Comparison of ENCODE assay signal across 8 cellular contexts in the genomic region with DNA sequence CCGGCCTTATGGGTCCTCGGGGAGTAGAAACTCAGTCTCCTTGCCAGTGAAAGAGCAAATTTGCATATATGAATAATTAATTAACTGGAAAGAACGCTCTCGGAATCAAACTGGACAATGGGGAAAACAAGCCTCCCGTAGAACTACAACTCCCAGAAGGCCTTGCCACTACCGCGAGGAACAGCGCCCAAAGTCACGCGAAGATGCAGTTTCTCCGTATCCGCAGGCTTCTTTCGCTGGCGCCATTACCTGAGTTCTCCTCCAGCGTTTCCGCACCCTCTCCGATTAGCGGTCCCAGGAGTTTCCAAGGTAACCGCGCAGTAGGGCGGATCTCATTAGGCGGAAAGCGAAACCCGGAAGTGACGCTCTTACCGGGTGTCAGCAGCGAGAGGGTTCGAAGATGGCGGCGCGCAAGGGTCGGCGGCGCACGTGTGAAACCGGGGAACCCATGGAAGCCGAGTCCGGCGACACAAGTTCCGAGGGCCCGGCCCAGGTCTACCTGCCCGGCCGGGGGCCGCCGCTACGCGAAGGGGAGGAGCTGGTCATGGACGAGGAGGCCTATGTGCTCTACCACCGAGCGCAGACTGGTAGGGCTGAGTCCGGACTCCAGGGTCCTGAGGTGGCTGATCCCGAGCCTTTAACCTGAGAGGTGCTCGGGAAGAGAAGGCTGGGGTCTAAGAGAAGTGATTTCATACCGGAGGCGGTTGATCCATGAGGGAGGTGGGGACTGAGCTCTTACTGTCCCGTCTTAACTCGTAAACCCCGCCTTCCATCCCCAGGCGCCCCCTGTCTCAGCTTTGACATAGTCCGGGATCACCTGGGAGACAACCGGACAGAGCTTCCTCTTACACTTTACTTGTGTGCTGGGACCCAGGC. TPM values are rescaled to one million over a fixed set of nuclear protein-coding genes. Genes with fewer than 3 reads are reported as not detected.
DNase-seq lines count a peak whose midpoint lies in the region; ATAC-seq, FAIRE-seq and TF ChIP-seq lines count a peak whose summit lies in the region.

A gene (plus strand): TSS at position 378 of the 876 bp plus-strand sequence. CDS start 23 bp downstream, at position 401.

- H3K4me3 ChIP-seq in AG09309 (ENCODE audit: control insufficient read depth, low read depth, low read length) = peak within 1 kb of the TSS; percentile 97
- H3K4me3 ChIP-seq in keratinocyte (ENCODE audit: control insufficient read depth in 2 of 3, extremely low read depth in 1 of 3, insufficient read depth in 2 of 3, low read depth in 1 of 3, low read length in 3 of 3) = peak within 1 kb of the TSS; percentile 72 to 92 (median 91)

- peaks cover 25% of the 10 kb centered on the region for H3K27me3 ChIP-seq in keratinocyte (ENCODE audit: control insufficient read depth, extremely low read depth, insufficient read depth, low read length)

- DNase-seq in AG09309 (ENCODE audit: low read depth) = peak; percentile 75
- peak; percentile 94 for DNase-seq in NCI-H460 (ENCODE audit: extremely low read depth, low read depth)
- peak; percentile 87 for DNase-seq in activated CD4-positive, CD25-positive, alpha-beta regulatory T cell treated with anti-CD3 and anti-CD28 coated beads, Interleukin-2, amount 50 U/mL, for 72 hours
- DNase-seq in cerebellar nuclear complex (lab: John Stamatoyannopoulos, UW) = peak; percentile 85 to 86
- DNase-seq in keratinocyte (ENCODE audit: low read depth, low spot score) = peak; percentile 81
- peak; percentile 79 to 84 for DNase-seq in stimulated activated CD4-positive, alpha-beta T cell treated with anti-CD3 and anti-CD28 coated beads, Interleukin-15, amount 100 ng/mL, for 1 hour (ENCODE audit: low read depth in 1 of 2, low spot score in 1 of 2)

- H4K20me1 ChIP-seq in keratinocyte (ENCODE audit: control insufficient read depth, extremely low read depth, insufficient read depth, low read length) = no peaks in the 10 kb centered on the region

- TF ChIP-seq CTCF in AG09309 (IDR thresholded peaks at IDR 0.05; ENCODE audit: control insufficient read depth, insufficient read depth, low read depth, low read length, missing control alignments) (no peak), keratinocyte (optimal IDR thresholded peaks at IDR 0.05 in 1 of 3, IDR thresholded peaks at IDR 0.05 in 1 of 3, conservative IDR thresholded peaks at IDR 0.05 in 1 of 3; ENCODE audit: extremely low read depth in 1 of 3, insufficient read depth in 2 of 3, low read length in 3 of 3) (peak; percentile 14 to 28 (median 19))

- peak within 1 kb of the TSS; percentile 87 for H3K27ac ChIP-seq in keratinocyte (ENCODE audit: control insufficient read depth, insufficient read depth, low read length)

- H2AFZ ChIP-seq in keratinocyte (ENCODE audit: control insufficient read depth, low read length) = peak within 1 kb of the TSS; percentile 81

- ATAC-seq in GM19025 (IDR thresholded peaks at IDR 0.05; ENCODE audit: low read depth, unreplicated experiment) (peak; percentile 75), HG03378 (IDR thresholded peaks at IDR 0.05; ENCODE audit: unreplicated experiment) (peak; percentile 77)

- peaks cover 20% of the 10 kb centered on the region for H3K79me2 ChIP-seq in keratinocyte (ENCODE audit: control insufficient read depth, insufficient read depth, low read length)

- dilution Hi-C loops in keratinocyte (cut with MboI; ENCODE audit: extremely low pct_ligation_motif_present, low sequenced_read_pairs) = no loop called here

- no peaks in the 10 kb centered on the region for H3K9me1 ChIP-seq in keratinocyte (ENCODE audit: control insufficient read depth, extremely low read depth, insufficient read depth, low read length)

- H3K4me1 ChIP-seq in keratinocyte (ENCODE audit: control insufficient read depth, extremely low read depth, insufficient read depth, low read length) = peaks cover 19% of the 10 kb centered on the region

- no peaks in the 10 kb centered on the region for H3K9me3 ChIP-seq in keratinocyte (ENCODE audit: control insufficient read depth, low read depth, low read length)

- peak within 1 kb of the TSS; percentile 95 for H3K9ac ChIP-seq in keratinocyte (ENCODE audit: control insufficient read depth, extremely low read depth, insufficient read depth, low read length)

- FAIRE-seq in keratinocyte (lab: Jason Lieb, UNC) = peak; percentile 96

- peak within 1 kb of the TSS; percentile 96 for H3K4me2 ChIP-seq in keratinocyte (ENCODE audit: control insufficient read depth, extremely low read depth, insufficient read depth, low read depth, low read length)

- peaks cover 10 to 23% of the 10 kb centered on the region in 2 experiments for H3K36me3 ChIP-seq in keratinocyte (ENCODE audit: control insufficient read depth in 2 of 2, extremely low read depth in 1 of 2, insufficient read depth in 2 of 2, low read length in 2 of 2)

RNA-seq across cellular contexts. Expression of the gene that starts here (rescaled TPM):
- total RNA-seq in NCI-H460 (2014; rRNA removed; shearing (Covaris generic)) = 19.3 and 26.3 TPM in 2 replicates
- 31.3 and 45.0 TPM in 2 replicates for polyA plus RNA-seq in NCI-H460 (2014; cell fraction: nucleus; rRNA removed)
- 23.0 to 35.4 TPM (median 26.1 TPM) in 3 replicates for polyA plus RNA-seq in keratinocyte
- polyA plus RNA-seq in keratinocyte (2011; ENCODE audit: low read depth) = 21.8 TPM
- polyA plus RNA-seq in keratinocyte (2011; cell fraction: cytosol; rRNA removed) = 14.5 and 31.6 TPM in 2 replicates
- 25.2 and 31.8 TPM in 2 replicates for polyA plus RNA-seq in keratinocyte (2011; cell fraction: nucleus; rRNA removed)
- polyA plus RNA-seq in keratinocyte (2012; ENCODE audit: low replicate concordance) = 16.4 and 41.0 TPM in 2 replicates
- 10.7 to 21.8 TPM (median 12.7 TPM) in 3 replicates for polyA minus RNA-seq in keratinocyte
- polyA minus RNA-seq in keratinocyte (2011; cell fraction: cytosol; rRNA and poly(A)+ RNA removed) = 30.7 TPM
- polyA minus RNA-seq in keratinocyte (2011; cell fraction: nucleus; rRNA and poly(A)+ RNA removed) = 14.8 and 17.2 TPM in 2 replicates

Comparison
In these comparisons a context has a peak if more than half of its experiments do, and no peak if none do; other contexts are left out.
1. Peak in every context shown above with its lines: DNase-seq, ATAC-seq, H3K4me3 ChIP-seq and H3K27ac ChIP-seq.